8 cellular contexts compared by ENCODE assay signal in the genomic region with DNA sequence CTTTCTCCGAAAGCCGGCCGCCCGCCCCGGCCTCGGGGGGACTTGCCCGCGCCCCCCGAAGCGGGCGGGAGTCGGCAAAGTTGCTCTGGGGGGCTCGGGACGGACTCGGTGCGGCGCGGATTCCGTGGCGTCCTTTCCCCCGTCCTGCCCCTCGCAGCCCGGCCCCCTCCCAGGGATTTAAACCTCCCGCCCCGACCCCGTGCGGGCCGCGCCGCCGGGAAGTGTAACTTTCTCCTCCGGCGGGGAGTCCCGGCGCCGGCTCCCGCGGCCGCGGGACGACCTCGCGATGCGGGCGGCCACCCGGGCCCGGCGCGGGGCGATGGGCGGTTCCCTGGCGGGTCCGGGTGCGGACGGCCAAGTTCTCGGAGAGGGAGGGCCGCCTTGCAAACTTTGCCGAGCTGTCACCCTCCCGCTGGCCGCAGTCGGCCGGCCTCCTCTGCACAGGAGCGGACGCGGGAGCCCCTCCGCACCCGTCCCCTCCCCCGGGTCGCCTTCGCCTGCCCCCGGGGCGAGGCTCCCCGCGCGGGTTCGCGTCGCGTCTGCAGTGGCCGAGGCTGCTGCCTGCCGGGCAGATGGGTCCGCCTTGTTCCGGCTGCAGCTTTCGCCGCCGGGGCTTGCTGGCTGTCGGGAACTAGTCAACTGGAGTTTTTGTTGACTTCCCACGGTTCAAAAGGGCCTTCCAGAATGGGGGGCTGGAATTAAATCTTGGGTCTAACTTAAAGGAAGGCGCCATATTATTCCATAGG. TPM values are rescaled to one million over a fixed set of nuclear protein-coding genes. Genes with fewer than 3 reads are reported as not detected.
DNase-seq lines count a peak whose midpoint lies in the region; ATAC-seq and TF ChIP-seq lines count a peak whose summit lies in the region.

No MANE protein-coding gene starts in this region.

- H3K9ac ChIP-seq in subcutaneous abdominal adipose tissue (ENCODE audit: low read length in 5 of 5) = peak overlapping the region; percentile 71 to 88 (median 77)

- H3K4me1 Mint-ChIP-seq in activated CD4-positive, alpha-beta T cell treated with anti-CD3 and anti-CD28 coated beads, Interleukin-2, amount 10 ng/mL, durations not matched to agents 24 days and 14 days = peaks cover 30% of the 10 kb centered on the region
- peaks cover 15% of the 10 kb centered on the region in 2 donors for H3K4me1 Mint-ChIP-seq in effector memory CD8-positive, alpha-beta T cell (ENCODE audit: low read depth in 2 of 2)

- H3K27me3 Mint-ChIP-seq in activated CD4-positive, alpha-beta T cell treated with anti-CD3 and anti-CD28 coated beads, Interleukin-2, amount 10 ng/mL, durations not matched to agents 24 days and 14 days = peaks cover 23% of the 10 kb centered on the region
- H3K27me3 Mint-ChIP-seq in effector memory CD8-positive, alpha-beta T cell = no peaks in the 10 kb centered on the region

- peaks cover 17% of the 10 kb centered on the region for H3K36me3 Mint-ChIP-seq in activated CD4-positive, alpha-beta T cell treated with anti-CD3 and anti-CD28 coated beads, Interleukin-2, amount 10 ng/mL, durations not matched to agents 24 days and 14 days (ENCODE audit: low read depth)
- H3K36me3 Mint-ChIP-seq in effector memory CD8-positive, alpha-beta T cell (ENCODE audit: insufficient read depth) = peaks cover 10% of the 10 kb centered on the region

- H3K4me3 Mint-ChIP-seq in activated CD4-positive, alpha-beta T cell treated with anti-CD3 and anti-CD28 coated beads, Interleukin-2, amount 10 ng/mL, durations not matched to agents 24 days and 14 days = peak overlapping the region; percentile 91
- peak overlapping the region; percentile 78 to 85 for H3K4me3 Mint-ChIP-seq in effector memory CD8-positive, alpha-beta T cell

- peak overlapping the region; percentile 81 for H3K27ac Mint-ChIP-seq in activated CD4-positive, alpha-beta T cell treated with anti-CD3 and anti-CD28 coated beads, Interleukin-2, amount 10 ng/mL, durations not matched to agents 24 days and 14 days
- peak overlapping the region in 1 of 2 donors; percentile 20 for H3K27ac Mint-ChIP-seq in effector memory CD8-positive, alpha-beta T cell

- no peaks in the 10 kb centered on the region for H3K9me3 Mint-ChIP-seq in activated CD4-positive, alpha-beta T cell treated with anti-CD3 and anti-CD28 coated beads, Interleukin-2, amount 10 ng/mL, durations not matched to agents 24 days and 14 days
- no peaks in the 10 kb centered on the region for H3K9me3 Mint-ChIP-seq in effector memory CD8-positive, alpha-beta T cell

- H3K9me3 ChIP-seq in BE2C (no peaks in the 10 kb centered on the region), mesodermal cell (ENCODE audit: control insufficient read depth, low read length) (no peaks in the 10 kb centered on the region), subcutaneous abdominal adipose tissue (ENCODE audit: control insufficient read depth in 5 of 5, low read length in 5 of 5) (no peaks in the 10 kb centered on the region)

- H3K4me1 ChIP-seq in BE2C = no peaks in the 10 kb centered on the region; the same call in 1 of the 2 replicates
- peaks cover 5% of the 10 kb centered on the region for H3K4me1 ChIP-seq in mesodermal cell (ENCODE audit: control insufficient read depth, insufficient read depth, low read length, poor library complexity, severe bottlenecking)
- peaks cover 3 to 41% (median 27%) of the 10 kb centered on the region in 5 donors for H3K4me1 ChIP-seq in subcutaneous abdominal adipose tissue (ENCODE audit: control insufficient read depth in 5 of 5, insufficient read depth in 5 of 5, low read length in 5 of 5)

- WGBS in mesodermal cell (ENCODE audit: insufficient coverage in 2 of 2), 2 experiments = 1% methylated on average over 55 to 61 of the region's 89 CpGs

- DNase-seq in BE2C = peak; percentile 47
- DNase-seq in activated CD4-positive, alpha-beta T cell treated with anti-CD3 and anti-CD28 coated beads, Interleukin-2, amount 10 ng/mL, durations not matched to agents 24 days and 14 days = peak; percentile 83
- DNase-seq in effector memory CD8-positive, alpha-beta T cell = peak in 2 of 3 experiments; percentile 7 to 21
- no peak for DNase-seq in SIG-M5 treated with dmso at 0.1 percent for 504 hours (lab: John Stamatoyannopoulos, UW; ENCODE audit: unreplicated experiment)

- H3K4me3 ChIP-seq in BE2C (ENCODE audit: low read depth, low read length) (peak overlapping the region; percentile 98), mesodermal cell (ENCODE audit: extremely low read depth, insufficient read depth, low read length, poor library complexity, severe bottlenecking) (peak overlapping the region; percentile 86), subcutaneous abdominal adipose tissue (ENCODE audit: low read depth in 1 of 5, low read length in 5 of 5) (peak overlapping the region; percentile 74 to 92 (median 80))

- no peaks in the 10 kb centered on the region for H3K27me3 ChIP-seq in BE2C
- no peaks in the 10 kb centered on the region for H3K27me3 ChIP-seq in subcutaneous abdominal adipose tissue (ENCODE audit: control insufficient read depth in 5 of 5, insufficient read depth in 4 of 5, low read length in 5 of 5)

- intact Hi-C loops in activated CD4-positive, alpha-beta T cell treated with anti-CD3 and anti-CD28 coated beads, Interleukin-2, amount 10 ng/mL, durations not matched to agents 24 days and 14 days (cut with micrococcal nuclease) = loop anchor here (5.0 kb wide), 1 partner anchor 101 kb away; no protein-coding TSS in a partner anchor

- no peaks in the 10 kb centered on the region; the same call in 1 of the 2 replicates for H3K36me3 ChIP-seq in BE2C
- H3K36me3 ChIP-seq in mesodermal cell (ENCODE audit: control insufficient read depth, insufficient read depth, low read length) = peaks cover 21% of the 10 kb centered on the region
- no peaks in the 10 kb centered on the region for H3K36me3 ChIP-seq in subcutaneous abdominal adipose tissue (ENCODE audit: control insufficient read depth in 5 of 5, insufficient read depth in 5 of 5, low read length in 5 of 5)

- peak overlapping the region; percentile 62 for H3K27ac ChIP-seq in mesodermal cell (ENCODE audit: low read depth, low read length, severe bottlenecking)
- H3K27ac ChIP-seq in subcutaneous abdominal adipose tissue (ENCODE audit: low read depth, low read length) = peak overlapping the region; percentile 57

- ATAC-seq in HG03095 (IDR thresholded peaks at IDR 0.05; ENCODE audit: unreplicated experiment) (peak; percentile 8), HG03280 (IDR thresholded peaks at IDR 0.05; ENCODE audit: unreplicated experiment) (no peak)
- ATAC-seq in effector memory CD8-positive, alpha-beta T cell (replicated peaks) = no peak

- no peak for TF ChIP-seq CTCF in BE2C (IDR thresholded peaks at IDR 0.05; ENCODE audit: low read depth, low read length)

RNA-seq across cellular contexts. Expression of gene PBX3, which starts 0.8 kb away (rescaled TPM):
- 37.1 TPM for polyA plus RNA-seq in BE2C (2012; ENCODE audit: insufficient read depth, insufficient read length, low read depth)
- 26.1 and 27.7 TPM in 2 replicates for total RNA-seq in activated CD4-positive, alpha-beta T cell treated with anti-CD3 and anti-CD28 coated beads, Interleukin-2, amount 10 ng/mL, durations not matched to agents 24 days and 14 days
- polyA plus RNA-seq in mesodermal cell (2013, experiment 1 of 2) = 61.6 TPM
- polyA plus RNA-seq in mesodermal cell (2013, experiment 2 of 2) = 60.1 TPM

RNA-seq across cellular contexts. Expression of gene MAPKAP1, which starts 40.9 kb away (rescaled TPM):
- polyA plus RNA-seq in BE2C (2012; ENCODE audit: insufficient read depth, insufficient read length, low read depth) = 91.0 TPM
- 104 and 123 TPM in 2 replicates for total RNA-seq in activated CD4-positive, alpha-beta T cell treated with anti-CD3 and anti-CD28 coated beads, Interleukin-2, amount 10 ng/mL, durations not matched to agents 24 days and 14 days
- 86.4 TPM for polyA plus RNA-seq in mesodermal cell (2013, experiment 1 of 2)
- 74.2 TPM for polyA plus RNA-seq in mesodermal cell (2013, experiment 2 of 2)
